8 cellular contexts compared by ENCODE assay signal in genomic region chr22:49847751-49848689, GRCh38. TPM values are rescaled to one million over a fixed set of nuclear protein-coding genes. Genes with fewer than 3 reads are reported as not detected.
DNase-seq lines count a peak whose midpoint lies in the region; ATAC-seq, FAIRE-seq and TF ChIP-seq lines count a peak whose summit lies in the region.

No MANE protein-coding gene starts in this region.

- H3K9me3 ChIP-seq in right cardiac atrium (ENCODE audit: control insufficient read depth, low read length): no peaks in the 10 kb centered on the region

- TF ChIP-seq CTCF in RWPE1 (conservative IDR thresholded peaks at IDR 0.05; ENCODE audit: low read depth): no peak

- ATAC-seq in right cardiac atrium: peak in 1 of 2 donors; percentile 8

- H3K4me1 ChIP-seq in right cardiac atrium (ENCODE audit: control insufficient read depth, insufficient read depth, low read length): no peaks in the 10 kb centered on the region

- POLR2A ChIA-PET in RWPE1 (lab: Yijun Ruan, JAX; ENCODE audit: low non-redundant PET): no interaction called here

- intact Hi-C loops in right cardiac atrium (cut with DNase I): no loop called here

- no peak overlapping the region for H3K27ac ChIP-seq in right cardiac atrium (ENCODE audit: low read length)
- no peak overlapping the region for H3K27ac ChIP-seq in RWPE1

- WGBS in right cardiac atrium: 16% methylated on average over 64 of the region's 64 CpGs

- FAIRE-seq in GM12891 (lab: Jason Lieb, UNC): no peak

- H3K4me3 ChIP-seq in H7 (ENCODE audit: insufficient read depth, low read depth, low read length) (peak overlapping the region; percentile 48), right cardiac atrium (ENCODE audit: low read length) (peak overlapping the region; percentile 65), skeletal muscle cell (ENCODE audit: low read depth, low read length) (peak overlapping the region; percentile 36)

- no peaks in the 10 kb centered on the region for H3K36me3 ChIP-seq in H7 (replicated peaks; ENCODE audit: control insufficient read depth, insufficient read depth, low read length)

- H3K27me3 ChIP-seq in H7 (ENCODE audit: control insufficient read depth, insufficient read depth, low read length) (peaks cover 74% of the 10 kb centered on the region), right cardiac atrium (ENCODE audit: control insufficient read depth, insufficient read depth) (no peaks in the 10 kb centered on the region)

- DNase-seq in H7: peak; percentile 80
- DNase-seq in UCSD-AML1 (lab: John Stamatoyannopoulos, UW; ENCODE audit: unreplicated experiment): peak; percentile 50
- DNase-seq in right cardiac atrium: peak in 2 of 3 donors; percentile 32 to 78
- no peak for DNase-seq in skeletal muscle cell (ENCODE audit: low read depth)
- no peak for DNase-seq in RWPE1 (ENCODE audit: low spot score)
- DNase-seq in DMS 273 (lab: John Stamatoyannopoulos, UW; ENCODE audit: unreplicated experiment): no peak
- no peak for DNase-seq in Ammon's horn (ENCODE audit: low spot score)
- no peak for DNase-seq in GM12891 (ENCODE audit: insufficient read length, low spot score)

- TF ChIP-seq POLR2A in GM12891 (IDR thresholded peaks at IDR 0.05; ENCODE audit: low read depth, low read length): no peak

- CTCF ChIA-PET in RWPE1 (lab: Yijun Ruan, JAX): no interaction called here

TF ChIP-seq in GM12891, 5 proteins besides CTCF, POLR2A, EP300 and RAD21:
- TF ChIP-seq TAF1 (IDR thresholded peaks at IDR 0.05; ENCODE audit: low read depth, low read length): no peak
- no peak for TF ChIP-seq POU2F2 (IDR thresholded peaks at IDR 0.05; ENCODE audit: low read depth, low read length)
- no peak for TF ChIP-seq PAX5 (IDR thresholded peaks at IDR 0.05; ENCODE audit: insufficient read depth, low read length, severe bottlenecking)
- TF ChIP-seq SPI1 (IDR thresholded peaks at IDR 0.05; ENCODE audit: low read depth, low read length): no peak
- TF ChIP-seq POLR2AphosphoS5 (IDR thresholded peaks at IDR 0.05; ENCODE audit: low read depth, low read length): no peak
TF ChIP-seq in GM12891: peak in this region for 0.

RNA-seq across cellular contexts. Expression of gene ZBED4, which starts 5.6 kb away (rescaled TPM):
- 23.1 and 25.0 TPM in 2 replicates for total RNA-seq in H7 (2014; rRNA removed; shearing (Covaris generic))
- 1 to 10 TPM; 3.4 to 5.3 (median 4.1) TPM for total RNA-seq in right cardiac atrium
- 2.3 TPM for polyA plus RNA-seq in right cardiac atrium
- 9.5 TPM for polyA plus RNA-seq in GM12891 (2012; ENCODE audit: low read depth, missing spikeins)

RNA-seq across cellular contexts. Expression of gene BRD1, which starts 20.3 kb away (rescaled TPM):
- total RNA-seq in H7 (2014; rRNA removed; shearing (Covaris generic)): 24.9 and 29.5 TPM in 2 replicates
- total RNA-seq in right cardiac atrium: 10 to 100 TPM; 17.7 to 19.4 (median 18.3) TPM
- 16.3 TPM for polyA plus RNA-seq in right cardiac atrium
- 11.3 TPM for polyA plus RNA-seq in GM12891 (2012; ENCODE audit: low read depth, missing spikeins)

Comparison
In these comparisons a context has a peak if more than half of its experiments do, and no peak if none do; other contexts are left out.
1. DNase-seq: peak in H7 (single experiment), UCSD-AML1 (single experiment) and right cardiac atrium (2 of 3); none in skeletal muscle cell (single experiment), RWPE1 (single experiment), DMS 273 (single experiment), Ammon's horn (single experiment) and GM12891 (single experiment).
2. Peak in every context shown above with its lines, with median percentiles within 50 percentile points of each other: H3K4me3 ChIP-seq.